In the genomic region with DNA sequence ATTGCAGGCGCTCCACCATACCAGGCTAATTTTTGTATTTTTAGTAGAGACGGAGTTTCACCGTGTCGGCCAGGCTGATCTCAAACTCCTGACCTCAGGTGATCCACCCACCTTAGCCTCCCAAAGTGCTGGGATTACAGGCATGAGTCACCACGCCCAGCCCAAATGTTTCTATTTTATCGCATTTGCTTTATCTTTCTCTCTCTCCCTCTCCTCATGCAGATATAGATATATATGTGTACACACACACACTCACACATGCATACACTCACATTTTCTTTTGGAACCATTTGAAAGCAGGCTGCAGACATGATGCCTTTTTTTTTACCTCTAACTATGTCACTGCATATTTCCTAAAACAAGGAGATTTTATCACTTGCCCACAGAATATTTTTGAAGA, we compare ENCODE assay signal across 17 cellular contexts. TPM values are rescaled to one million over a fixed set of nuclear protein-coding genes. Genes with fewer than 3 reads are reported as not detected.
DNase-seq lines count a peak whose midpoint lies in the region; ATAC-seq and TF ChIP-seq lines count a peak whose summit lies in the region.
"Had no signal": no experiment of that assay in that cellular context is flagged by ENCODE, and none has a peak within 500 bp of the region (broad histone marks: within the 10 kb centered on the region; RNA-seq: fewer than 3 reads in every experiment).

No MANE protein-coding gene starts in this region.

- no peaks in the 10 kb centered on the region for H3K27me3 Mint-ChIP-seq in mesothelial cell of epicardium (ENCODE audit: low read depth)
- H3K27me3 Mint-ChIP-seq: B cell had no signal

- peaks cover 13% of the 10 kb centered on the region for H3K9me3 Mint-ChIP-seq in mesothelial cell of epicardium

- H3K9me3 ChIP-seq in HEK293 (ENCODE audit: control insufficient read depth, insufficient read depth, low read depth, low read length) (no peaks in the 10 kb centered on the region), ascending aorta (no peaks in the 10 kb centered on the region), heart right ventricle (peaks cover 0 to 8% (median 0%) of the 10 kb centered on the region in 11 donors)

- ATAC-seq in heart right ventricle, result no peak

- H3K4me3 ChIP-seq in HEK293 (ENCODE audit: low read depth, low read length) (no peak overlapping the region), ascending aorta (peak overlapping the region in 1 of 2 donors; percentile 35), heart right ventricle (no peak overlapping the region)
- H3K4me3 ChIP-seq: BLaER1 treated with 17β-estradiol and CSF1 and Interleukin-3, amounts not matched to agents 10 nM and 100 nM had no signal

- peaks cover 26% of the 10 kb centered on the region for H3K4me1 Mint-ChIP-seq in mesothelial cell of epicardium
- H3K4me1 Mint-ChIP-seq: CD8-positive, alpha-beta memory T cell; H9 had no signal

- H3K27me3 ChIP-seq in ascending aorta (no peaks in the 10 kb centered on the region), heart right ventricle (no peaks in the 10 kb centered on the region)
- H3K27me3 ChIP-seq: BLaER1 treated with 17β-estradiol and CSF1 and Interleukin-3, amounts not matched to agents 10 nM and 100 nM had no signal

- TF ChIP-seq CTCF in C4-2B (conservative IDR thresholded peaks at IDR 0.05) (no peak), HEK293 (tag by site-specific recombination; IDR thresholded peaks at IDR 0.05) (no peak), ascending aorta (IDR thresholded peaks at IDR 0.05) (no peak), mesothelial cell of epicardium (IDR thresholded peaks at IDR 0.05; ENCODE audit: unreplicated experiment) (no peak), heart right ventricle (IDR thresholded peaks at IDR 0.05) (no peak)

- H3K36me3 ChIP-seq in HEK293 (ENCODE audit: control insufficient read depth in 2 of 2, insufficient read depth in 1 of 2, low read length in 2 of 2) (no peaks in the 10 kb centered on the region), ascending aorta (no peaks in the 10 kb centered on the region), heart right ventricle (no peaks in the 10 kb centered on the region)
- H3K36me3 ChIP-seq: BLaER1 treated with 17β-estradiol and CSF1 and Interleukin-3, amounts not matched to agents 10 nM and 100 nM had no signal

- POLR2A ChIA-PET in HEK293 (lab: Yijun Ruan, JAX), result no interaction called here

- H3K27ac ChIP-seq in C4-2B, result peak overlapping the region; percentile 80
- no peak overlapping the region for H3K27ac ChIP-seq in HEK293 (ENCODE audit: extremely low read depth, low read depth, low read length)
- peak overlapping the region; percentile 13 to 56 for H3K27ac ChIP-seq in ascending aorta
- no peak overlapping the region for H3K27ac ChIP-seq in heart right ventricle
- H3K27ac ChIP-seq: BLaER1 treated with 17β-estradiol and CSF1 and Interleukin-3, amounts not matched to agents 10 nM and 100 nM had no signal

- 57 to 75% methylated on average over 6 of the region's 6 CpGs for WGBS in heart right ventricle, 2 donors

- intact Hi-C loops in ascending aorta (cut with DNase I), result no loop called here
- intact Hi-C loops in heart right ventricle (cut with DNase I), result no loop called here

- CTCF ChIA-PET in HEK293 (lab: Yijun Ruan, JAX), result interaction anchor here (0.6 to 1.5 kb wide), 4 partner anchors 21 to 397 kb away, joined by 3 to 8 read pairs (median 5); no protein-coding TSS in a partner anchor

- peaks cover 7% of the 10 kb centered on the region for H3K36me3 Mint-ChIP-seq in mesothelial cell of epicardium
- H3K36me3 Mint-ChIP-seq: CD4-positive, CD25-positive, alpha-beta regulatory T cell had no signal

- DNase-seq in ascending aorta (ENCODE audit: low spot score in 2 of 2), result no peak
- no peak for DNase-seq in mesothelial cell of epicardium (ENCODE audit: low spot score in 2 of 2, unreplicated experiment in 2 of 2)
- no peak for DNase-seq in heart right ventricle
- no peak for DNase-seq in islet precursor cell
- DNase-seq in LoVo (ENCODE audit: low spot score), result no peak
- DNase-seq in dedifferentiated amniotic fluid mesenchymal stem cell (ENCODE audit: extremely low spot score), result no peak
- DNase-seq: 8988T; CD4-positive, CD25-positive, alpha-beta regulatory T cell; CD8-positive, alpha-beta memory T cell; COR-L47; GDM1; H9 had no signal

- H3K4me3 Mint-ChIP-seq in mesothelial cell of epicardium, result no peak overlapping the region
- H3K4me3 Mint-ChIP-seq: B cell; CD4-positive, CD25-positive, alpha-beta regulatory T cell; CD8-positive, alpha-beta memory T cell; H9 had no signal

- peak overlapping the region; percentile 52 for H3K27ac Mint-ChIP-seq in mesothelial cell of epicardium
- H3K27ac Mint-ChIP-seq: B cell; CD4-positive, CD25-positive, alpha-beta regulatory T cell; CD8-positive, alpha-beta memory T cell had no signal

- H3K4me1 ChIP-seq in HEK293 (ENCODE audit: control insufficient read depth, insufficient read depth, low read length), result no peaks in the 10 kb centered on the region
- peaks cover 0 to 3% of the 10 kb centered on the region in 2 donors for H3K4me1 ChIP-seq in ascending aorta
- H3K4me1 ChIP-seq in heart right ventricle, result peaks cover 0 to 15% (median 3%) of the 10 kb centered on the region in 9 donors

TF ChIP-seq in HEK293, 187 proteins besides CTCF, POLR2A, EP300 and RAD21 (continues in another document):
- peak; percentile 66 for TF ChIP-seq ZFHX2 (tag by site-specific recombination; conservative IDR thresholded peaks at IDR 0.05)
- TF ChIP-seq ZNF473 (tag by site-specific recombination; IDR thresholded peaks at IDR 0.05), result no peak
- TF ChIP-seq KLF10 (tag by site-specific recombination; IDR thresholded peaks at IDR 0.05), result no peak
- no peak for TF ChIP-seq ZNF626 (tag by site-specific recombination; IDR thresholded peaks at IDR 0.05)
- no peak for TF ChIP-seq OVOL3 (tag by site-specific recombination; IDR thresholded peaks at IDR 0.05)
- TF ChIP-seq ZNF404 (tag by site-specific recombination; IDR thresholded peaks at IDR 0.05), result no peak
- no peak for TF ChIP-seq MZF1 (tag by site-specific recombination; IDR thresholded peaks at IDR 0.05; ENCODE audit: borderline replicate concordance)
- no peak for TF ChIP-seq ZBTB48 (tag by site-specific recombination; IDR thresholded peaks at IDR 0.05)
- TF ChIP-seq ZNF585B (tag by site-specific recombination; IDR thresholded peaks at IDR 0.05), result no peak
- TF ChIP-seq ZNF621 (tag by site-specific recombination; IDR thresholded peaks at IDR 0.05), result no peak
- no peak for TF ChIP-seq ZNF121 (tag by site-specific recombination; IDR thresholded peaks at IDR 0.05)
- TF ChIP-seq TRIM28 (IDR thresholded peaks at IDR 0.05; ENCODE audit: borderline replicate concordance, low read length), result no peak
- no peak for TF ChIP-seq GLI2 (tag by site-specific recombination; IDR thresholded peaks at IDR 0.05; ENCODE audit: borderline replicate concordance, low read depth)
- TF ChIP-seq, protein P1, sequence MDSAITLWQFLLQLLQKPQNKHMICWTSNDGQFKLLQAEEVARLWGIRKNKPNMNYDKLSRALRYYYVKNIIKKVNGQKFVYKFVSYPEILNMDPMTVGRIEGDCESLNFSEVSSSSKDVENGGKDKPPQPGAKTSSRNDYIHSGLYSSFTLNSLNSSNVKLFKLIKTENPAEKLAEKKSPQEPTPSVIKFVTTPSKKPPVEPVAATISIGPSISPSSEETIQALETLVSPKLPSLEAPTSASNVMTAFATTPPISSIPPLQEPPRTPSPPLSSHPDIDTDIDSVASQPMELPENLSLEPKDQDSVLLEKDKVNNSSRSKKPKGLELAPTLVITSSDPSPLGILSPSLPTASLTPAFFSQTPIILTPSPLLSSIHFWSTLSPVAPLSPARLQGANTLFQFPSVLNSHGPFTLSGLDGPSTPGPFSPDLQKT (IDR thresholded peaks at IDR 0.05; ENCODE audit: borderline replicate concordance, low read depth, low read length), result no peak
- TF ChIP-seq MYNN (tag by site-specific recombination; IDR thresholded peaks at IDR 0.05; ENCODE audit: borderline replicate concordance), result no peak
- TF ChIP-seq ZBTB1 (tag by site-specific recombination; IDR thresholded peaks at IDR 0.05), result no peak
- TF ChIP-seq ZNF133 (tag by site-specific recombination; IDR thresholded peaks at IDR 0.05), result no peak
- no peak for TF ChIP-seq ZNF302 (tag by site-specific recombination; IDR thresholded peaks at IDR 0.05; ENCODE audit: low read depth)
- TF ChIP-seq ZFP41 (tag by site-specific recombination; IDR thresholded peaks at IDR 0.05; ENCODE audit: borderline replicate concordance), result no peak
- TF ChIP-seq, protein P2, sequence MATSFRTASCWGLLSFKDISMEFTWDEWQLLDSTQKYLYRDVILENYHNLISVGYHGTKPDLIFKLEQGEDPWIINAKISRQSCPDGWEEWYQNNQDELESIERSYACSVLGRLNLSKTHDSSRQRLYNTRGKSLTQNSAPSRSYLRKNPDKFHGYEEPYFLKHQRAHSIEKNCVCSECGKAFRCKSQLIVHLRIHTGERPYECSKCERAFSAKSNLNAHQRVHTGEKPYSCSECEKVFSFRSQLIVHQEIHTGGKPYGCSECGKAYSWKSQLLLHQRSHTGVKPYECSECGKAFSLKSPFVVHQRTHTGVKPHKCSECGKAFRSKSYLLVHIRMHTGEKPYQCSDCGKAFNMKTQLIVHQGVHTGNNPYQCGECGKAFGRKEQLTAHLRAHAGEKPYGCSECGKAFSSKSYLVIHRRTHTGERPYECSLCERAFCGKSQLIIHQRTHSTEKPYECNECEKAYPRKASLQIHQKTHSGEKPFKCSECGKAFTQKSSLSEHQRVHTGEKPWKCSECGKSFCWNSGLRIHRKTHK (tag by site-specific recombination; IDR thresholded peaks at IDR 0.05), result no peak
- TF ChIP-seq KLF1 (tag by site-specific recombination; IDR thresholded peaks at IDR 0.05), result peak; percentile 36; the same call in 1 of the 2 replicates
- no peak for TF ChIP-seq ZNF529 (tag by site-specific recombination; IDR thresholded peaks at IDR 0.05; ENCODE audit: insufficient replicate concordance)
- TF ChIP-seq ZNF624 (tag by site-specific recombination; IDR thresholded peaks at IDR 0.05), result no peak

RNA-seq across cellular contexts. Expression of a gene that starts 7.3 kb away (rescaled TPM):
- total RNA-seq in ascending aorta, result 10.3 TPM
- total RNA-seq in mesothelial cell of epicardium, result 36.4 to 39.0 TPM (median 37.3 TPM) in 3 replicates
- total RNA-seq in heart right ventricle, result 10 to 100 TPM; 34.9 to 62.9 (median 52.2) TPM
- polyA plus RNA-seq in heart right ventricle, result 10 to 100 TPM; 28.9 to 31.5 TPM

RNA-seq across cellular contexts. Expression of a gene that starts 55.9 kb away (rescaled TPM):
- total RNA-seq in ascending aorta (not detected), mesothelial cell of epicardium (1.5 to 1.9 TPM (median 1.7 TPM) in 3 replicates), heart right ventricle (1 to 10 TPM in 1 of 10 donors, under 1 TPM in 1, not detected in 8; 0.08 to 3.2 TPM)
- polyA plus RNA-seq in heart right ventricle, result under 1 TPM in 1 of 2 donors, not detected in 1; 0.09 TPM
- total RNA-seq: HT-29 had no signal

Comparison
In these comparisons a context has a peak if more than half of its experiments do, and no peak if none do; other contexts are left out.
1. H3K27ac ChIP-seq: peak in C4-2B (single experiment) and ascending aorta (2 of 2); none in HEK293 (single experiment) and heart right ventricle (0 of 10).